In the genomic region with DNA sequence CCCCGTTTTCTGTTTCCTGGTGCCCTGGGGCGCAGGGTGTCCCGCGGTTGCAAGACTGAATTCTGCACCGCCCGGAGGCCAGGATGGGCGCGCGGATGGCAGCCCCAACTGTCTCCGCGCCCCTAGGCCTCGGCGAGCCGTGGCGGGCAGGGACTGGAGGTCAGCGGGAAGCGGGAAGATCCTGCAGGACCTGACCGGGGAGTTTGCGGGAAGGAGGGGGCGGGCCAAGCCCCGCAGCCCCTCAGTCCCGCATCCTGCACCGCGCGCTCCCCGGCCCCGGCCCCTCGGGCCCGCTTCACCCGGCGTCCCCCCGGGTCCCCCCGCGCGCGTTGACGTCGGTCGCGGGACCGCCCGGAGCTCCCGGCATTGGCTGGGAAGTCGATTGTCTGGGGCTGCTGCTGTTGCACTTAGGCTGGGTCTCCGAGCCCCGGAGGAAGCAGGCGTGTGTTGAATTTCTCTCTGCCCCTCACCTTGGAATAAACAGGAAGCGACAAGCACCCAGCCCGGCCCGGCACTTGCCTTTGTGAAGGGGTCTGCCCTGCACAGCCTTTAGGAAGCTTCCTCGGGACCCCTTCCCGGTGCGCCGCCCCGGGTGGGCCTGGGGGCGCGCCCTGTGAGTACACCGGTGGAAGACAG, we compare ENCODE assay signal across 1 cellular context.
TF ChIP-seq lines count a peak whose summit lies in the region.

A gene (plus strand): TSS at position 385 of the 636 bp plus-strand sequence.

TF ChIP-seq in HepG2, 621 proteins besides CTCF, POLR2A, EP300 and RAD21 (continued from another document and continues in another):
- TF ChIP-seq, protein P1, sequence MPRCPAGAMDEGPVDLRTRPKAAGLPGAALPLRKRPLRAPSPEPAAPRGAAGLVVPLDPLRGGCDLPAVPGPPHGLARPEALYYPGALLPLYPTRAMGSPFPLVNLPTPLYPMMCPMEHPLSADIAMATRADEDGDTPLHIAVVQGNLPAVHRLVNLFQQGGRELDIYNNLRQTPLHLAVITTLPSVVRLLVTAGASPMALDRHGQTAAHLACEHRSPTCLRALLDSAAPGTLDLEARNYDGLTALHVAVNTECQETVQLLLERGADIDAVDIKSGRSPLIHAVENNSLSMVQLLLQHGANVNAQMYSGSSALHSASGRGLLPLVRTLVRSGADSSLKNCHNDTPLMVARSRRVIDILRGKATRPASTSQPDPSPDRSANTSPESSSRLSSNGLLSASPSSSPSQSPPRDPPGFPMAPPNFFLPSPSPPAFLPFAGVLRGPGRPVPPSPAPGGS (CRISPR knock-in tag; IDR thresholded peaks at IDR 0.05) = peak; percentile 13; the same call in 1 of the 2 replicates
- TF ChIP-seq ZNF841 (CRISPR knock-in tag; IDR thresholded peaks at IDR 0.05; ENCODE audit: borderline replicate concordance) (no peak), FOXJ3 (CRISPR knock-in tag; IDR thresholded peaks at IDR 0.05; ENCODE audit: borderline replicate concordance) (no peak), ZNF343 (CRISPR knock-in tag; IDR thresholded peaks at IDR 0.05) (no peak), ZSCAN20 (CRISPR knock-in tag; IDR thresholded peaks at IDR 0.05; ENCODE audit: borderline replicate concordance) (no peak), ZNF350 (CRISPR knock-in tag; IDR thresholded peaks at IDR 0.05; ENCODE audit: borderline replicate concordance, low read depth) (no peak), FOXC1 (CRISPR knock-in tag; IDR thresholded peaks at IDR 0.05; ENCODE audit: borderline replicate concordance) (0 out of 2 replicates have a peak, but pooled peaks have one; percentile 27), SALL1 (CRISPR knock-in tag; IDR thresholded peaks at IDR 0.05) (peak; percentile 19; the same call in 1 of the 2 replicates), ZNF235 (CRISPR knock-in tag; IDR thresholded peaks at IDR 0.05; ENCODE audit: borderline replicate concordance) (no peak), SYNCRIP (IDR thresholded peaks at IDR 0.05; ENCODE audit: insufficient read depth, low read depth, low read length) (no peak), ZC3H13 (CRISPR knock-in tag; IDR thresholded peaks at IDR 0.05) (peak; percentile 54; the same call in 1 of the 2 replicates), ZNF230 (CRISPR knock-in tag; IDR thresholded peaks at IDR 0.05) (0 out of 2 replicates have a peak, but pooled peaks have one; percentile 49), TRIM24 (CRISPR knock-in tag; IDR thresholded peaks at IDR 0.05) (no peak), EEA1 (CRISPR knock-in tag; IDR thresholded peaks at IDR 0.05; ENCODE audit: borderline replicate concordance) (no peak), ASH2L (IDR thresholded peaks at IDR 0.05; ENCODE audit: insufficient read length, low read depth, low read length) (peak; percentile 25), TCF7L2 (IDR thresholded peaks at IDR 0.05; ENCODE audit: low read depth, low read length) (no peak), SIN3A (IDR thresholded peaks at IDR 0.05; ENCODE audit: borderline replicate concordance, low read depth, low read length) (0 out of 2 replicates have a peak, but pooled peaks have one; percentile 19), SMAD9 (CRISPR knock-in tag; IDR thresholded peaks at IDR 0.05) (no peak), CHCHD3 (CRISPR knock-in tag; IDR thresholded peaks at IDR 0.05) (no peak), ZNF543 (CRISPR knock-in tag; IDR thresholded peaks at IDR 0.05) (peak; percentile 53; the same call in 1 of the 2 replicates), CBX5 (CRISPR knock-in tag; IDR thresholded peaks at IDR 0.05; ENCODE audit: borderline replicate concordance) (no peak), TGIF2 (CRISPR knock-in tag; IDR thresholded peaks at IDR 0.05) (no peak), SAP130 (CRISPR knock-in tag; IDR thresholded peaks at IDR 0.05; ENCODE audit: low read depth) (0 out of 2 replicates have a peak, but pooled peaks have one; percentile 6), ZMYM4 (CRISPR knock-in tag; IDR thresholded peaks at IDR 0.05) (peak; percentile 49), ZNF83 (CRISPR knock-in tag; IDR thresholded peaks at IDR 0.05; ENCODE audit: borderline replicate concordance) (no peak), FIP1L1 (IDR thresholded peaks at IDR 0.05; ENCODE audit: borderline replicate concordance, insufficient read depth, low read depth, low read length) (no peak), HNRNPLL (IDR thresholded peaks at IDR 0.05; ENCODE audit: low read depth, low read length, poor library complexity, severe bottlenecking) (peak; percentile 37), ZNF652 (CRISPR knock-in tag; IDR thresholded peaks at IDR 0.05; ENCODE audit: borderline replicate concordance, low read depth) (no peak), ZNF777 (CRISPR knock-in tag; IDR thresholded peaks at IDR 0.05) (peak; percentile 77), PCBP2 (optimal IDR thresholded peaks at IDR 0.05; ENCODE audit: low read depth, low read length, poor library complexity, severe bottlenecking) (no peak), ZNF703 (CRISPR knock-in tag; IDR thresholded peaks at IDR 0.05; ENCODE audit: borderline replicate concordance) (0 out of 2 replicates have a peak, but pooled peaks have one; percentile 37), NCOA1 (CRISPR knock-in tag; IDR thresholded peaks at IDR 0.05) (0 out of 2 replicates have a peak, but pooled peaks have one; percentile 30)
- TF ChIP-seq, protein P2, sequence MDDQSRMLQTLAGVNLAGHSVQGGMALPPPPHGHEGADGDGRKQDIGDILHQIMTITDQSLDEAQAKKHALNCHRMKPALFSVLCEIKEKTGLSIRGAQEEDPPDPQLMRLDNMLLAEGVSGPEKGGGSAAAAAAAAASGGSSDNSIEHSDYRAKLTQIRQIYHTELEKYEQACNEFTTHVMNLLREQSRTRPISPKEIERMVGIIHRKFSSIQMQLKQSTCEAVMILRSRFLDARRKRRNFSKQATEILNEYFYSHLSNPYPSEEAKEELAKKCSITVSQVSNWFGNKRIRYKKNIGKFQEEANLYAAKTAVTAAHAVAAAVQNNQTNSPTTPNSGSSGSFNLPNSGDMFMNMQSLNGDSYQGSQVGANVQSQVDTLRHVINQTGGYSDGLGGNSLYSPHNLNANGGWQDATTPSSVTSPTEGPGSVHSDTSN (CRISPR knock-in tag; IDR thresholded peaks at IDR 0.05; ENCODE audit: borderline replicate concordance) = no peak
- TF ChIP-seq, protein P3, sequence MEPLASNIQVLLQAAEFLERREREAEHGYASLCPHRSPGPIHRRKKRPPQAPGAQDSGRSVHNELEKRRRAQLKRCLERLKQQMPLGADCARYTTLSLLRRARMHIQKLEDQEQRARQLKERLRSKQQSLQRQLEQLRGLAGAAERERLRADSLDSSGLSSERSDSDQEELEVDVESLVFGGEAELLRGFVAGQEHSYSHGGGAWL (CRISPR knock-in tag; IDR thresholded peaks at IDR 0.05) = no peak; the same call in 1 of the 2 replicates
- TF ChIP-seq, protein P4, sequence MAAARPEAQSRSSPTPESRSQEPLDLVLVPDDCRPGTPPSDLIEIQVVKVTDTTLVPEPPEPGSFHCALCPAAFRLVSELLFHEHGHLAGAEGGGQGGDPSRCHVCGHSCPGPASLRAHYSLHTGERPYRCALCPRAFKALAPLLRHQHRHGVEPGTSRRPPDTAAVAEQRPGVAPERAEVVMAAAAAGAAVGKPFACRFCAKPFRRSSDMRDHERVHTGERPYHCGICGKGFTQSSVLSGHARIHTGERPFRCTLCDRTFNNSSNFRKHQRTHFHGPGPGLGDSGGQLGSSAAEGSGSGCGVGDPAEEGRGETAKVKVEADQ (CRISPR knock-in tag; IDR thresholded peaks at IDR 0.05; ENCODE audit: borderline replicate concordance) = 0 out of 2 replicates have a peak, but pooled peaks have one; percentile 20
- TF ChIP-seq, protein P5, sequence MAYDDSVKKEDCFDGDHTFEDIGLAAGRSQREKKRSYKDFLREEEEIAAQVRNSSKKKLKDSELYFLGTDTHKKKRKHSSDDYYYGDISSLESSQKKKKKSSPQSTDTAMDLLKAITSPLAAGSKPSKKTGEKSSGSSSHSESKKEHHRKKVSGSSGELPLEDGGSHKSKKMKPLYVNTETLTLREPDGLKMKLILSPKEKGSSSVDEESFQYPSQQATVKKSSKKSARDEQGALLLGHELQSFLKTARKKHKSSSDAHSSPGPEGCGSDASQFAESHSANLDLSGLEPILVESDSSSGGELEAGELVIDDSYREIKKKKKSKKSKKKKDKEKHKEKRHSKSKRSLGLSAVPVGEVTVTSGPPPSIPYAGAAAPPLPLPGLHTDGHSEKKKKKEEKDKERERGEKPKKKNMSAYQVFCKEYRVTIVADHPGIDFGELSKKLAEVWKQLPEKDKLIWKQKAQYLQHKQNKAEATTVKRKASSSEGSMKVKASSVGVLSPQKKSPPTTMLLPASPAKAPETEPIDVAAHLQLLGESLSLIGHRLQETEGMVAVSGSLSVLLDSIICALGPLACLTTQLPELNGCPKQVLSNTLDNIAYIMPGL (CRISPR knock-in tag; IDR thresholded peaks at IDR 0.05; ENCODE audit: borderline replicate concordance in 1 of 2, low read depth in 1 of 2) = peak in 1 of 2 experiments; percentile 73; a peak in 3 of 4 replicates
- TF ChIP-seq, protein P6, sequence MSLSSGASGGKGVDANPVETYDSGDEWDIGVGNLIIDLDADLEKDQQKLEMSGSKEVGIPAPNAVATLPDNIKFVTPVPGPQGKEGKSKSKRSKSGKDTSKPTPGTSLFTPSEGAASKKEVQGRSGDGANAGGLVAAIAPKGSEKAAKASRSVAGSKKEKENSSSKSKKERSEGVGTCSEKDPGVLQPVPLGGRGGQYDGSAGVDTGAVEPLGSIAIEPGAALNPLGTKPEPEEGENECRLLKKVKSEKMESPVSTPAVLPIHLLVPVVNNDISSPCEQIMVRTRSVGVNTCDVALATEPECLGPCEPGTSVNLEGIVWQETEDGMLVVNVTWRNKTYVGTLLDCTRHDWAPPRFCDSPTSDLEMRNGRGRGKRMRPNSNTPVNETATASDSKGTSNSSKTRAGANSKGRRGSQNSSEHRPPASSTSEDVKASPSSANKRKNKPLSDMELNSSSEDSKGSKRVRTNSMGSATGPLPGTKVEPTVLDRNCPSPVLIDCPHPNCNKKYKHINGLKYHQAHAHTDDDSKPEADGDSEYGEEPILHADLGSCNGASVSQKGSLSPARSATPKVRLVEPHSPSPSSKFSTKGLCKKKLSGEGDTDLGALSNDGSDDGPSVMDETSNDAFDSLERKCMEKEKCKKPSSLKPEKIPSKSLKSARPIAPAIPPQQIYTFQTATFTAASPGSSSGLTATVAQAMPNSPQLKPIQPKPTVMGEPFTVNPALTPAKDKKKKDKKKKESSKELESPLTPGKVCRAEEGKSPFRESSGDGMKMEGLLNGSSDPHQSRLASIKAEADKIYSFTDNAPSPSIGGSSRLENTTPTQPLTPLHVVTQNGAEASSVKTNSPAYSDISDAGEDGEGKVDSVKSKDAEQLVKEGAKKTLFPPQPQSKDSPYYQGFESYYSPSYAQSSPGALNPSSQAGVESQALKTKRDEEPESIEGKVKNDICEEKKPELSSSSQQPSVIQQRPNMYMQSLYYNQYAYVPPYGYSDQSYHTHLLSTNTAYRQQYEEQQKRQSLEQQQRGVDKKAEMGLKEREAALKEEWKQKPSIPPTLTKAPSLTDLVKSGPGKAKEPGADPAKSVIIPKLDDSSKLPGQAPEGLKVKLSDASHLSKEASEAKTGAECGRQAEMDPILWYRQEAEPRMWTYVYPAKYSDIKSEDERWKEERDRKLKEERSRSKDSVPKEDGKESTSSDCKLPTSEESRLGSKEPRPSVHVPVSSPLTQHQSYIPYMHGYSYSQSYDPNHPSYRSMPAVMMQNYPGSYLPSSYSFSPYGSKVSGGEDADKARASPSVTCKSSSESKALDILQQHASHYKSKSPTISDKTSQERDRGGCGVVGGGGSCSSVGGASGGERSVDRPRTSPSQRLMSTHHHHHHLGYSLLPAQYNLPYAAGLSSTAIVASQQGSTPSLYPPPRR (CRISPR knock-in tag; IDR thresholded peaks at IDR 0.05; ENCODE audit: borderline replicate concordance) = 0 out of 2 replicates have a peak, but pooled peaks have one; percentile 10
- TF ChIP-seq, protein P7, sequence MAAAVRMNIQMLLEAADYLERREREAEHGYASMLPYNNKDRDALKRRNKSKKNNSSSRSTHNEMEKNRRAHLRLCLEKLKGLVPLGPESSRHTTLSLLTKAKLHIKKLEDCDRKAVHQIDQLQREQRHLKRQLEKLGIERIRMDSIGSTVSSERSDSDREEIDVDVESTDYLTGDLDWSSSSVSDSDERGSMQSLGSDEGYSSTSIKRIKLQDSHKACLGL (CRISPR knock-in tag; IDR thresholded peaks at IDR 0.05) = peak; percentile 34; the same call in 1 of the 2 replicates
- TF ChIP-seq, protein P8, sequence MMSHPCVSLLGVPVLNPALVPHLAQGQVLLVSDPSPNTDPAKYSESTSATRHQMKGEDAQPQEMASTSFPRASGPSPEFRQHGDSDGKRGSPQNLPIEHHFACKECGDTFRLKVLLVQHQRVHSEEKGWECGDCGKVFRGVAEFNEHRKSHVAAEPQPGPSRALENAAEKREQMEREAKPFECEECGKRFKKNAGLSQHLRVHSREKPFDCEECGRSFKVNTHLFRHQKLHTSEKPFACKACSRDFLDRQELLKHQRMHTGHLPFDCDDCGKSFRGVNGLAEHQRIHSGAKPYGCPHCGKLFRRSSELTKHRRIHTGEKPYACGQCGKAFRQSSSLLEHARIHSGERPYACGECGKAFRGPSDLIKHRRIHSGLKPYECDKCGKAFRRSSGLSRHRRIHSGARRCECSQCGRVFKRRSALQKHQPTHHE (CRISPR knock-in tag; IDR thresholded peaks at IDR 0.05; ENCODE audit: borderline replicate concordance) = no peak
- TF ChIP-seq, protein P9, sequence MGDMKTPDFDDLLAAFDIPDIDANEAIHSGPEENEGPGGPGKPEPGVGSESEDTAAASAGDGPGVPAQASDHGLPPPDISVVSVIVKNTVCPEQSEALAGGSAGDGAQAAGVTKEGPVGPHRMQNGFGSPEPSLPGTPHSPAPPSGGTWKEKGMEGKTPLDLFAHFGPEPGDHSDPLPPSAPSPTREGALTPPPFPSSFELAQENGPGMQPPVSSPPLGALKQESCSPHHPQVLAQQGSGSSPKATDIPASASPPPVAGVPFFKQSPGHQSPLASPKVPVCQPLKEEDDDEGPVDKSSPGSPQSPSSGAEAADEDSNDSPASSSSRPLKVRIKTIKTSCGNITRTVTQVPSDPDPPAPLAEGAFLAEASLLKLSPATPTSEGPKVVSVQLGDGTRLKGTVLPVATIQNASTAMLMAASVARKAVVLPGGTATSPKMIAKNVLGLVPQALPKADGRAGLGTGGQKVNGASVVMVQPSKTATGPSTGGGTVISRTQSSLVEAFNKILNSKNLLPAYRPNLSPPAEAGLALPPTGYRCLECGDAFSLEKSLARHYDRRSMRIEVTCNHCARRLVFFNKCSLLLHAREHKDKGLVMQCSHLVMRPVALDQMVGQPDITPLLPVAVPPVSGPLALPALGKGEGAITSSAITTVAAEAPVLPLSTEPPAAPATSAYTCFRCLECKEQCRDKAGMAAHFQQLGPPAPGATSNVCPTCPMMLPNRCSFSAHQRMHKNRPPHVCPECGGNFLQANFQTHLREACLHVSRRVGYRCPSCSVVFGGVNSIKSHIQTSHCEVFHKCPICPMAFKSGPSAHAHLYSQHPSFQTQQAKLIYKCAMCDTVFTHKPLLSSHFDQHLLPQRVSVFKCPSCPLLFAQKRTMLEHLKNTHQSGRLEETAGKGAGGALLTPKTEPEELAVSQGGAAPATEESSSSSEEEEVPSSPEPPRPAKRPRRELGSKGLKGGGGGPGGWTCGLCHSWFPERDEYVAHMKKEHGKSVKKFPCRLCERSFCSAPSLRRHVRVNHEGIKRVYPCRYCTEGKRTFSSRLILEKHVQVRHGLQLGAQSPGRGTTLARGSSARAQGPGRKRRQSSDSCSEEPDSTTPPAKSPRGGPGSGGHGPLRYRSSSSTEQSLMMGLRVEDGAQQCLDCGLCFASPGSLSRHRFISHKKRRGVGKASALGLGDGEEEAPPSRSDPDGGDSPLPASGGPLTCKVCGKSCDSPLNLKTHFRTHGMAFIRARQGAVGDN (CRISPR knock-in tag; IDR thresholded peaks at IDR 0.05) = peak; percentile 65
- TF ChIP-seq, protein P10, sequence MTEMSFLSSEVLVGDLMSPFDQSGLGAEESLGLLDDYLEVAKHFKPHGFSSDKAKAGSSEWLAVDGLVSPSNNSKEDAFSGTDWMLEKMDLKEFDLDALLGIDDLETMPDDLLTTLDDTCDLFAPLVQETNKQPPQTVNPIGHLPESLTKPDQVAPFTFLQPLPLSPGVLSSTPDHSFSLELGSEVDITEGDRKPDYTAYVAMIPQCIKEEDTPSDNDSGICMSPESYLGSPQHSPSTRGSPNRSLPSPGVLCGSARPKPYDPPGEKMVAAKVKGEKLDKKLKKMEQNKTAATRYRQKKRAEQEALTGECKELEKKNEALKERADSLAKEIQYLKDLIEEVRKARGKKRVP (CRISPR knock-in tag; IDR thresholded peaks at IDR 0.05) = 0 out of 4 replicates have a peak, but pooled peaks of 1 of the 2 experiments have one; percentile 9
